In the genomic region with DNA sequence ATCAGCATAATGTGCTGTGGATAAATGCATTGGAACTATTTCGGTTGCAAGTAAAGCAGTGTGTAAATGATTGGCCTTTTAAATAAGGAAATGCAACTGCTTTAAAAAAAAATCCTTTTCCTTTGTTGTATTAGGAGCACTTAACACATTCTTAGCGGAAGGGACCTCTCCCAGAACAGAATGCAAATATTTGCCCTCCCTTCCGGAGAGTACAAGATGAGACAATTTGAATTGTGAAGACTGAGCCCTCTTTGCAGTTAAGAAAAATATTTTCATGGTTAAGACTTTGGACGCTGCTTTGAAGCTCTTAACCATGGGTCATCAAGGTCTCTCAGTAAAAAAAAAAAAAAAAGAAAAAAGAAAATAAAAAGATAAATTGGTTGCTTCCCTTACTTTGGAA, we compare ENCODE assay signal across 16 cellular contexts. TPM values are rescaled to one million over a fixed set of nuclear protein-coding genes. Genes with fewer than 3 reads are reported as not detected.
DNase-seq lines count a peak whose midpoint lies in the region; ATAC-seq and TF ChIP-seq lines count a peak whose summit lies in the region.
"Had no signal": no experiment of that assay in that cellular context is flagged by ENCODE, and none has a peak within 500 bp of the region (broad histone marks: within the 10 kb centered on the region; RNA-seq: fewer than 3 reads in every experiment).

No MANE protein-coding gene starts in this region.

- peak overlapping the region; percentile 63 for H3K27ac Mint-ChIP-seq in Caco-2 (ENCODE audit: unreplicated experiment)

- CTCF ChIA-PET in Caco-2 (lab: Charles Lee) (no interaction called here), PC-3 (lab: Charles Lee) (no interaction called here)

- H3K4me2 ChIP-seq in PC-3 (ENCODE audit: low read length): no peak overlapping the region

- intact Hi-C loops in Caco-2 (cut with micrococcal nuclease; ENCODE audit: unreplicated experiment): loop anchor here (1.0 to 2.0 kb wide), 3 partner anchors 9 to 63 kb away; a partner anchor contains a TSS
- intact Hi-C loops in PC-3 (cut with micrococcal nuclease): no loop called here

- no peaks in the 10 kb centered on the region for H3K27me3 Mint-ChIP-seq in Caco-2 (ENCODE audit: insufficient read depth, unreplicated experiment)
- H3K27me3 Mint-ChIP-seq: CD4-positive, CD25-positive, alpha-beta regulatory T cell had no signal

- H3K9me2 ChIP-seq in PC-3 (replicated peaks; ENCODE audit: low read length): no peaks in the 10 kb centered on the region

- H3K4me1 ChIP-seq in Caco-2: peaks cover 39% of the 10 kb centered on the region
- H3K4me1 ChIP-seq in PC-3 (ENCODE audit: insufficient read depth, low read length): no peaks in the 10 kb centered on the region
- peaks cover 0 to 2% of the 10 kb centered on the region in 2 donors for H3K4me1 ChIP-seq in lung (ENCODE audit: control insufficient read depth in 2 of 2, insufficient read depth in 2 of 2, low read length in 2 of 2)
- H3K4me1 ChIP-seq: Peyer's patch had no signal

- POLR2A ChIA-PET in Caco-2 (lab: Charles Lee): interaction anchor here (1.0 kb wide), 1 partner anchor 9 kb away, joined by 3 read pairs; a partner anchor contains a TSS
- POLR2A ChIA-PET in PC-3 (lab: Charles Lee; ENCODE audit: unreplicated experiment): interaction anchor here (0.6 kb wide), 1 partner anchor 492 kb away, joined by 10 read pairs; no protein-coding TSS in a partner anchor

- H3K27me3 ChIP-seq in Caco-2 (replicated peaks; ENCODE audit: control insufficient read depth, insufficient read depth, low read length) (no peaks in the 10 kb centered on the region), PC-3 (ENCODE audit: low read length) (no peaks in the 10 kb centered on the region), lung (ENCODE audit: control insufficient read depth, insufficient read depth) (no peaks in the 10 kb centered on the region)
- H3K27me3 ChIP-seq: Peyer's patch had no signal

- no peaks in the 10 kb centered on the region for H3F3A ChIP-seq in PC-3 (ENCODE audit: low read length, unreplicated experiment)

- ATAC-seq in PC-3: peak; percentile 43
- ATAC-seq in lung (ENCODE audit: insufficient read depth, low FRiP score): peak; percentile 53
- ATAC-seq in HG03342 (IDR thresholded peaks at IDR 0.05; ENCODE audit: unreplicated experiment): no peak
- ATAC-seq: HCT116, Right ventricle myocardium inferior had no signal

- H3K36me3 Mint-ChIP-seq in Caco-2 (ENCODE audit: insufficient read depth, unreplicated experiment): peaks cover 22% of the 10 kb centered on the region
- H3K36me3 Mint-ChIP-seq: CD4-positive, CD25-positive, alpha-beta regulatory T cell had no signal

- H3K27ac ChIP-seq in PC-3 (ENCODE audit: low read length): no peak overlapping the region
- H3K27ac ChIP-seq in lung (ENCODE audit: low read depth in 1 of 2, low read length in 1 of 2): no peak overlapping the region
- H3K27ac ChIP-seq: GM23248, Peyer's patch had no signal

- H2AFZ ChIP-seq in PC-3 (ENCODE audit: low read length): no peak overlapping the region
- H2AFZ ChIP-seq: GM23248 had no signal

- DNase-seq in Caco-2 (peak; percentile 53 to 58), GM12864 (ENCODE audit: low read depth) (peak; percentile 8), PC-3 (no peak), lung (ENCODE audit: low spot score) (no peak), GM13977 (ENCODE audit: low spot score) (no peak), superior temporal gyrus (ENCODE audit: extremely low spot score) (no peak)
- DNase-seq: CD4-positive, CD25-positive, alpha-beta regulatory T cell; GM23248; KBM-7; NCI-H1417 treated with DMSO at 0.1 percent for 48 hours; NCI-H345; NCI-H526; Peyer's patch had no signal

- no peaks in the 10 kb centered on the region for H3K79me2 ChIP-seq in PC-3 (ENCODE audit: low read length)

- H3K9me3 Mint-ChIP-seq in Caco-2 (ENCODE audit: unreplicated experiment): no peaks in the 10 kb centered on the region
- H3K9me3 Mint-ChIP-seq: CD4-positive, CD25-positive, alpha-beta regulatory T cell had no signal

- peaks cover 18% of the 10 kb centered on the region for H3K4me1 Mint-ChIP-seq in Caco-2 (ENCODE audit: low read depth, unreplicated experiment)
- H3K4me1 Mint-ChIP-seq: CD4-positive, CD25-positive, alpha-beta regulatory T cell had no signal

- H3K4me3 Mint-ChIP-seq in Caco-2 (ENCODE audit: unreplicated experiment): peak overlapping the region; percentile 70
- H3K4me3 Mint-ChIP-seq: CD4-positive, CD25-positive, alpha-beta regulatory T cell had no signal

- 40 to 71% methylated on average over 4 of the region's 4 CpGs for WGBS in lung, 2 donors

- H3K4me3 ChIP-seq in Caco-2 (ENCODE audit: low read depth, low read length): no peak overlapping the region
- H3K4me3 ChIP-seq in GM12864 (ENCODE audit: low read depth, low read length): no peak overlapping the region
- H3K4me3 ChIP-seq in PC-3 (ENCODE audit: low read length): no peak overlapping the region
- H3K4me3 ChIP-seq in lung: no peak overlapping the region
- H3K4me3 ChIP-seq: GM23248, Peyer's patch had no signal

- no peaks in the 10 kb centered on the region; the same call in 1 of the 2 replicates for H3K36me3 ChIP-seq in Caco-2 (ENCODE audit: control insufficient read depth, insufficient read depth, low read length)
- no peaks in the 10 kb centered on the region for H3K36me3 ChIP-seq in PC-3 (ENCODE audit: low read depth, low read length)
- H3K36me3 ChIP-seq in lung (ENCODE audit: control insufficient read depth in 2 of 2, insufficient read depth in 2 of 2, low read length in 2 of 2): no peaks in the 10 kb centered on the region
- H3K36me3 ChIP-seq: Peyer's patch had no signal

- H3K9me3 ChIP-seq in Caco-2 (no peaks in the 10 kb centered on the region), PC-3 (ENCODE audit: low read length) (no peaks in the 10 kb centered on the region), lung (ENCODE audit: control insufficient read depth in 2 of 2, insufficient read depth in 1 of 2, low read length in 1 of 2) (no peaks in the 10 kb centered on the region)
- H3K9me3 ChIP-seq: Peyer's patch had no signal

- no peaks in the 10 kb centered on the region for H4K20me1 ChIP-seq in PC-3 (ENCODE audit: low read length)

- TF ChIP-seq CTCF in Caco-2 (IDR thresholded peaks at IDR 0.05; ENCODE audit: insufficient read depth in 1 of 2, low read depth in 1 of 2, low read length in 1 of 2, severe bottlenecking in 1 of 2, unreplicated experiment in 1 of 2) (no peak), GM12864 (IDR thresholded peaks at IDR 0.05; ENCODE audit: low read depth, low read length, missing control alignments) (no peak), PC-3 (conservative IDR thresholded peaks at IDR 0.05; ENCODE audit: low read depth, low read length) (no peak), lung (IDR thresholded peaks at IDR 0.05; ENCODE audit: control extremely low read depth, extremely low read depth) (no peak), GM13977 (IDR thresholded peaks at IDR 0.05; ENCODE audit: extremely low read depth, insufficient read depth, missing control alignments) (no peak)

- H3K9ac ChIP-seq in PC-3 (ENCODE audit: low read length): no peak overlapping the region
- H3K9ac ChIP-seq: GM23248 had no signal

- BruUV-seq in Caco-2 (replicated peaks; lab: Mats Ljungman, UMichigan) (no TSS peak), PC-3 (replicated peaks; lab: Mats Ljungman, UMichigan) (no TSS peak)

- in situ Hi-C loops in GM13977 (cut with MboI; ENCODE audit: low pct_unique_long_range_greater_than_20kb, low sequenced_read_pairs, unreplicated experiment): loop anchor here (25.0 kb wide), 1 partner anchor 329 kb away; a partner anchor contains a TSS

RNA-seq across cellular contexts. Expression of a gene that starts 9.5 kb away (rescaled TPM):
- total RNA-seq in Caco-2 (2022) (13.2 and 15.7 TPM in 2 replicates), PC-3 (2014; rRNA removed) (not detected in 2 replicates), lung (under 1 TPM in 1 of 2 donors, not detected in 1; 0.12 TPM)
- polyA plus RNA-seq in lung: under 1 TPM; 0.08 to 0.11 TPM
- total RNA-seq: CD4-positive, CD25-positive, alpha-beta regulatory T cell; GM23248; Right ventricle myocardium inferior had no signal
- polyA plus RNA-seq: CD4-positive, CD25-positive, alpha-beta regulatory T cell had no signal

RNA-seq across cellular contexts. Expression of a gene that starts 45.1 kb away (rescaled TPM):
- total RNA-seq in Caco-2 (2022) (28.7 and 29.7 TPM in 2 replicates), PC-3 (2014; rRNA removed) (0.46 and 0.55 TPM in 2 replicates), lung (1 to 10 TPM; 6.9 to 8.8 TPM)
- polyA plus RNA-seq in lung: 1 to 10 TPM; 1.6 to 2.8 TPM
- total RNA-seq: GM23248, Right ventricle myocardium inferior had no signal
- polyA plus RNA-seq: GM23248 had no signal

Comparison
In these comparisons a context has a peak if more than half of its experiments do, and no peak if none do; other contexts are left out.
1. DNase-seq: peak in Caco-2 (2 of 2) and GM12864 (single experiment); none in PC-3 (single experiment), lung (single experiment), GM13977 (single experiment) and superior temporal gyrus (single experiment).
2. RNA of a gene that starts 9.5 kb away (total RNA-seq): 13.2 to 15.7 TPM in Caco-2; 0.12 TPM in lung and not detected in PC-3; every median in the first group is over 10 times any median in the second.